ENCODE assay signal across 17 cellular contexts in genomic region chr7:122337011-122337410, GRCh38. TPM values are rescaled to one million over a fixed set of nuclear protein-coding genes. Genes with fewer than 3 reads are reported as not detected.
"Had no signal": no experiment of that assay in that cellular context is flagged by ENCODE, and none has a peak within 500 bp of the region (broad histone marks: within the 10 kb centered on the region; RNA-seq: fewer than 3 reads in every experiment).

No MANE protein-coding gene starts in this region.

- H3K36me3 ChIP-seq: ascending aorta, lower lobe of right lung, pancreas, right atrium auricular region had no signal

- ATAC-seq: activated CD4-positive, CD25-positive, alpha-beta regulatory T cell treated with anti-CD3 and anti-CD28 coated beads, Interleukin-2, amount 50 U/mL, for 24 hours; activated naive CD8-positive, alpha-beta T cell treated with anti-CD3 and anti-CD28 coated beads, Interleukin-2, amount 50 U/mL, for 24 hours; lower lobe of right lung; pancreas had no signal

- H3K4me3 ChIP-seq: ascending aorta, dorsolateral prefrontal cortex, esophagus muscularis mucosa, lower lobe of right lung, pancreas, right atrium auricular region had no signal

- H3K27me3 ChIP-seq: ascending aorta, dorsolateral prefrontal cortex, esophagus muscularis mucosa, pancreas, right atrium auricular region had no signal

- DNase-seq: activated CD4-positive, alpha-beta memory T cell treated with anti-CD3 and anti-CD28 coated beads for 36 hours; activated naive CD4-positive, alpha-beta T cell; activated naive CD8-positive, alpha-beta T cell treated with anti-CD3 and anti-CD28 coated beads, Interleukin-2, amount 50 U/mL, for 24 hours; dorsolateral prefrontal cortex; hypothalamus; lower lobe of right lung; pancreas; small intestine had no signal

- H3K27ac ChIP-seq: ascending aorta, dorsolateral prefrontal cortex, esophagus muscularis mucosa, lower lobe of right lung, pancreas, right atrium auricular region had no signal

- H3K9me3 Mint-ChIP-seq: activated CD4-positive, alpha-beta memory T cell treated with anti-CD3 and anti-CD28 coated beads for 36 hours; activated naive CD8-positive, alpha-beta T cell treated with anti-CD3 and anti-CD28 coated beads, Interleukin-2, amount 50 U/mL, for 24 hours; mesothelial cell of epicardium; neural crest cell had no signal

- H3K27ac Mint-ChIP-seq: activated CD4-positive, alpha-beta memory T cell treated with anti-CD3 and anti-CD28 coated beads for 36 hours; activated naive CD8-positive, alpha-beta T cell treated with anti-CD3 and anti-CD28 coated beads, Interleukin-2, amount 50 U/mL, for 24 hours; mesothelial cell of epicardium had no signal

- H3K4me1 ChIP-seq: ascending aorta, esophagus muscularis mucosa, lower lobe of right lung, pancreas, right atrium auricular region had no signal

- H3K4me3 Mint-ChIP-seq: activated CD4-positive, alpha-beta memory T cell treated with anti-CD3 and anti-CD28 coated beads for 36 hours; activated naive CD8-positive, alpha-beta T cell treated with anti-CD3 and anti-CD28 coated beads, Interleukin-2, amount 50 U/mL, for 24 hours; mesothelial cell of epicardium; neural crest cell had no signal

- H3K36me3 Mint-ChIP-seq: activated CD4-positive, alpha-beta memory T cell treated with anti-CD3 and anti-CD28 coated beads for 36 hours; mesothelial cell of epicardium had no signal

- H3K27me3 Mint-ChIP-seq: activated CD4-positive, alpha-beta memory T cell treated with anti-CD3 and anti-CD28 coated beads for 36 hours; activated naive CD8-positive, alpha-beta T cell treated with anti-CD3 and anti-CD28 coated beads, Interleukin-2, amount 50 U/mL, for 24 hours had no signal

- H3K4me1 Mint-ChIP-seq: activated naive CD8-positive, alpha-beta T cell treated with anti-CD3 and anti-CD28 coated beads, Interleukin-2, amount 50 U/mL, for 24 hours; neural crest cell had no signal

RNA-seq across cellular contexts. Expression of gene FEZF1, which starts 32.5 kb away (rescaled TPM):
- total RNA-seq: activated CD4-positive, alpha-beta memory T cell treated with anti-CD3 and anti-CD28 coated beads for 36 hours; ascending aorta; bronchial epithelial cell; esophagus muscularis mucosa; fibroblast of villous mesenchyme; lower lobe of right lung; mesothelial cell of epicardium; myocyte; neural crest cell; pancreas; right atrium auricular region had no signal
- polyA plus RNA-seq: pancreas, small intestine had no signal
